Comparison of ENCODE assay signal across 32 cellular contexts in genomic region chr6:131413191-131413830, GRCh38.
"Had no signal": no experiment of that assay in that cellular context is flagged by ENCODE, and none has a peak within 500 bp of the region (broad histone marks: within the 10 kb centered on the region; RNA-seq: fewer than 3 reads in every experiment).

No MANE protein-coding gene starts in this region.

- H3K27me3 Mint-ChIP-seq: effector memory CD8-positive, alpha-beta T cell; memory B cell; naive thymus-derived CD8-positive, alpha-beta T cell; stimulated activated memory B cell treated with anti-CD40 and anti-IgM and Interleukin-4, amounts not matched to agents 10 μg/mL and 1 μg/mL and 100 μg/mL, for 72 hours had no signal

- FAIRE-seq: pancreas, TTC549 had no signal

- H3K36me3 Mint-ChIP-seq: immature natural killer cell; memory B cell; stimulated activated memory B cell treated with anti-CD40 and anti-IgM and Interleukin-4, amounts not matched to agents 10 μg/mL and 1 μg/mL and 100 μg/mL, for 72 hours had no signal

- H3K4me1 Mint-ChIP-seq: immature natural killer cell; memory B cell; neural crest cell; stimulated activated memory B cell treated with anti-CD40 and anti-IgM and Interleukin-4, amounts not matched to agents 10 μg/mL and 1 μg/mL and 100 μg/mL, for 72 hours had no signal

- H3K36me3 ChIP-seq: pancreas, prostate gland, suprapubic skin, tibial artery had no signal

- H3K9me3 Mint-ChIP-seq: effector memory CD8-positive, alpha-beta T cell; immature natural killer cell; neural crest cell had no signal

- DNase-seq: activated CD4-positive, CD25-positive, alpha-beta regulatory T cell treated with anti-CD3 and anti-CD28 coated beads, Interleukin-2, amount 50 U/mL, for 72 hours; activated T-cell treated with anti-CD3 and anti-CD28 coated beads for 4 hours; anterior cingulate cortex; dorsolateral prefrontal cortex; effector memory CD8-positive, alpha-beta T cell; foreskin fibroblast; head of caudate nucleus; hypothalamus; immature natural killer cell; kidney; left colon; naive thymus-derived CD8-positive, alpha-beta T cell; nucleus accumbens; pancreas; retina; stimulated activated CD4-positive, alpha-beta T cell treated with anti-CD3 and anti-CD28 coated beads, Interleukin-4, amount 100 ng/mL, for 24 hours; SW 1271; T-helper 9 cell; tibial artery had no signal

- H3K27me3 ChIP-seq: body of pancreas, dorsolateral prefrontal cortex, pancreas, suprapubic skin, tibial artery had no signal

- H3K4me3 Mint-ChIP-seq: effector memory CD8-positive, alpha-beta T cell; immature natural killer cell; memory B cell; naive thymus-derived CD8-positive, alpha-beta T cell; neural crest cell; stimulated activated memory B cell treated with anti-CD40 and anti-IgM and Interleukin-4, amounts not matched to agents 10 μg/mL and 1 μg/mL and 100 μg/mL, for 72 hours; T-helper 1 cell treated with Interleukin-12 subunit alpha and Interleukin-12 subunit beta and Interleukin-4 antibody, amounts not matched to agents 30 μg/mL and 1 μg/mL, for 36 hours had no signal

- ATAC-seq: body of pancreas; effector memory CD8-positive, alpha-beta T cell; left colon; naive thymus-derived CD8-positive, alpha-beta T cell; sciatic nerve; stimulated activated memory B cell treated with anti-CD40 and anti-IgM and Interleukin-4, amounts not matched to agents 10 μg/mL and 1 μg/mL and 100 μg/mL, for 72 hours had no signal

- H3K4me3 ChIP-seq: body of pancreas, coronary artery, dorsolateral prefrontal cortex, pancreas, prostate gland, SK-N-MC, skin epidermis, suprapubic skin, tibial artery had no signal

- H3K27ac Mint-ChIP-seq: activated T-helper 2 cell treated with anti-CD3 and anti-CD28 coated beads, Interferon-gamma antibody, Interleukin-2, Interleukin-4, amounts not matched to agents 10 μg/mL and 5 μg/mL and 100 μg/mL, durations not matched to agents 14 hours and 24 hours and 36 hours; effector memory CD8-positive, alpha-beta T cell; immature natural killer cell; memory B cell; stimulated activated memory B cell treated with anti-CD40 and anti-IgM and Interleukin-4, amounts not matched to agents 10 μg/mL and 1 μg/mL and 100 μg/mL, for 72 hours; T-helper 1 cell treated with Interleukin-12 subunit alpha and Interleukin-12 subunit beta and Interleukin-4 antibody, amounts not matched to agents 30 μg/mL and 1 μg/mL, for 36 hours had no signal
